In the genomic region with DNA sequence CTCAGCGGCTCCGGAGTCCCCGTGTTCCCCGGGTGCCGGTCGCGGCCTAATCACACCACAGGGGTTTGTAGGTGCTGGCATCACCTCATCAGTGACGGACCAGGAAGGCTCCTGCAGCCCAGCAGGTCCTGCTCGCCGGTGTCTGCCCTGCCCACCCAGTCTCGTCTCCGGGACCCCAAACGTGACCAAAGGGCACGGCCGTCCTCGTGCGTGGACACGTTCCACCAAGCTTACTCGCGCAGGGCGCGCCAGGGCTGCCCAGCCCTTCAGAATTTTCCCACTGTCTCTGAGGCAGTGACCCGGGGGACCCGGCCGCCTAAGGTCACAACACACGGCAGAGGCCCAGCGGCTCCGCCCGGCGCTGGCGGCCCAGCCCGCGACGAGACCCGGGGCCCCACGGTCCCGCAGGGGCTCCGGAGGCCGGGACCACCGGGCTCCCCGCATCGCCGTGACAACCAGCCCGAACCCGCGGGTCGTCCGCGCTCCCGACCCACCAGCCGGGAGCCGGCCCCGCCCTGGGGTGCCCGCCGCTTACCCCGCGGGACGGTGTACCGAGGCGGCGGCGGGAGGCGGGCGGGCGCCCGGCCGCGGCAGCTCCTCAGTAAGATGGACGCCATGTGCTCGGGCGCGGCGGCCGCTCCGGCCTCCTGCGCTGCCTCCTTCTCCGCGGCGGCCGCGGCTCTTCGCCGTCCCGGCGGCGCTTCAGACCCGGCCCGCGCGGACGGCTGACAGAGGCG, we compare ENCODE assay signal across 8 cellular contexts. TPM values are rescaled to one million over a fixed set of nuclear protein-coding genes. Genes with fewer than 3 reads are reported as not detected.
DNase-seq lines count a peak whose midpoint lies in the region; ATAC-seq, FAIRE-seq and TF ChIP-seq lines count a peak whose summit lies in the region.

No MANE protein-coding gene starts in this region.

- H3K9me3 Mint-ChIP-seq in progenitor cell of endocrine pancreas (ENCODE audit: low read depth): no peaks in the 10 kb centered on the region

- peak overlapping the region; percentile 78 for H3K4me3 Mint-ChIP-seq in progenitor cell of endocrine pancreas (ENCODE audit: low read depth)

- ATAC-seq in GM19372 (IDR thresholded peaks at IDR 0.05; ENCODE audit: low read depth, unreplicated experiment) (peak; percentile 24), HG03469 (IDR thresholded peaks at IDR 0.05; ENCODE audit: unreplicated experiment) (peak; percentile 13)

- H3K36me3 Mint-ChIP-seq in progenitor cell of endocrine pancreas (ENCODE audit: insufficient read depth): no peaks in the 10 kb centered on the region

- peaks cover 3% of the 10 kb centered on the region for H3K27me3 Mint-ChIP-seq in progenitor cell of endocrine pancreas

- DNase-seq in AG20443 (ENCODE audit: low spot score) (peak; percentile 34), germinal center (ENCODE audit: low spot score) (peak; percentile 41), progenitor cell of endocrine pancreas (ENCODE audit: low spot score, unreplicated experiment) (peak; percentile 25), mucosa of gallbladder (ENCODE audit: low spot score) (no peak), RCC 7860 (ENCODE audit: low spot score) (no peak)
- DNase-seq in activated CD8-positive, alpha-beta memory T cell treated with anti-CD3 and anti-CD28 coated beads, Interleukin-2, amount 50 U/mL, for 48 hours: peak; percentile 68

- peaks cover 15% of the 10 kb centered on the region for H3K4me1 Mint-ChIP-seq in progenitor cell of endocrine pancreas (ENCODE audit: low read depth)

- no peak for FAIRE-seq in RCC 7860 (lab: Jason Lieb, UNC)

- no peak overlapping the region for H3K27ac Mint-ChIP-seq in progenitor cell of endocrine pancreas

- no peak for TF ChIP-seq CTCF in progenitor cell of endocrine pancreas (IDR thresholded peaks at IDR 0.05; ENCODE audit: unreplicated experiment)

RNA-seq across cellular contexts. Expression of gene LETM1, which starts 0.5 kb away (rescaled TPM):
- total RNA-seq in progenitor cell of endocrine pancreas: 46.1 and 51.2 TPM in 2 replicates
- 45.0 TPM for total RNA-seq in mucosa of gallbladder

RNA-seq across cellular contexts. Expression of gene NSD2, which starts 15.7 kb away (rescaled TPM):
- total RNA-seq in progenitor cell of endocrine pancreas: 212 and 214 TPM in 2 replicates
- total RNA-seq in mucosa of gallbladder: 45.9 TPM

Comparison
In these comparisons a context has a peak if more than half of its experiments do, and no peak if none do; other contexts are left out.
1. DNase-seq: peak in AG20443 (single experiment), activated CD8-positive, alpha-beta memory T cell treated with anti-CD3 and anti-CD28 coated beads, Interleukin-2, amount 50 U/mL, for 48 hours (single experiment), germinal center (single experiment) and progenitor cell of endocrine pancreas (single experiment); none in mucosa of gallbladder (single experiment) and RCC 7860 (single experiment).